10 cellular contexts compared by ENCODE assay signal in the genomic region with DNA sequence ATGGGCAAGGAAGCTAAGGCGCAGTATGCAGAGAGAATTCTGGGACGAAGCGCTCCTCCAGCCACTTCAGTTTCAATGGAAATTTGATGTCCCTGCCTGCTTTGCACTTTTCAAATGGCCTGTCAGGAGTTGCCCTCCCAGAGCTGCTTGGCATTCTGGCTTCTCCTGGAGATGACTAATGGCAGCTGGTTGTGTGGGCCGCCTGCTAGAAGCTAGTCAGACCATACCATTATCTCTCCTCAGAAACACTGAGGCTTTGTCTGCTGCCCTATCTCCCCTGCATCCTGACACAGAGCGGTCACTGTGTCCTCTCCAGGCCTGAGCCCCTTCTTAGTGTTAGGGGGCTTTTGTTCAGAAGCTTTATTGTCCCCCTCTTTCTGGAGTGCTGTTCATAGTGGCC.
DNase-seq lines count a peak whose midpoint lies in the region; FAIRE-seq and TF ChIP-seq lines count a peak whose summit lies in the region.
"Had no signal": no experiment of that assay in that cellular context is flagged by ENCODE, and none has a peak within 500 bp of the region (broad histone marks: within the 10 kb centered on the region; RNA-seq: fewer than 3 reads in every experiment).

No MANE protein-coding gene starts in this region.

- H3K79me2 ChIP-seq in mammary epithelial cell (ENCODE audit: insufficient read depth, low read length), result peaks cover 87% of the 10 kb centered on the region

- WGBS in mammary epithelial cell (ENCODE audit: low coverage, missing lambda C conversion rate), result 75% methylated on average over 4 of the region's 5 CpGs

- no peaks in the 10 kb centered on the region for H4K20me1 ChIP-seq in mammary epithelial cell (ENCODE audit: insufficient read depth, low read length)

- H3K27me3 ChIP-seq in mammary epithelial cell (ENCODE audit: insufficient read depth, low read length) (no peaks in the 10 kb centered on the region), layer of hippocampus (ENCODE audit: control insufficient read depth, insufficient read depth, low read length) (no peaks in the 10 kb centered on the region)

- no peak for TF ChIP-seq CTCF in mammary epithelial cell (conservative IDR thresholded peaks at IDR 0.05 in 1 of 2, IDR thresholded peaks at IDR 0.05 in 1 of 2; ENCODE audit: extremely low read depth in 1 of 2, insufficient read depth in 1 of 2, low read depth in 1 of 2, low read length in 2 of 2)

- H3K4me1 ChIP-seq in mammary epithelial cell (ENCODE audit: insufficient read depth, low read length), result peaks cover 34% of the 10 kb centered on the region

- BruUV-seq in mammary epithelial cell (replicated peaks; lab: Mats Ljungman, UMichigan), result no TSS peak

- H3K36me3 ChIP-seq in mammary epithelial cell (ENCODE audit: insufficient read depth, low read length), result no peaks in the 10 kb centered on the region

- H3K4me2 ChIP-seq in mammary epithelial cell (ENCODE audit: insufficient read depth, low read depth, low read length), result peak overlapping the region; percentile 61

- CTCF ChIA-PET in mammary epithelial cell (lab: Charles Lee; ENCODE audit: low non-redundant PET), result no interaction called here

- dilution Hi-C loops in mammary epithelial cell (cut with HindIII; ENCODE audit: low sequenced_read_pairs), result loop anchor here (5.0 kb wide), 1 partner anchor 62 kb away; no protein-coding TSS in a partner anchor

- no peak overlapping the region for H3K4me3 ChIP-seq in mammary epithelial cell (replicated peaks in 1 of 3; ENCODE audit: insufficient read depth in 1 of 3, low read depth in 2 of 3, low read length in 3 of 3)

- in situ Hi-C loops in mammary epithelial cell (cut with MboI; ENCODE audit: low sequenced_read_pairs in 2 of 2), result no loop called here

- intact Hi-C loops in mammary epithelial cell (cut with micrococcal nuclease), result loop anchor here (1.0 kb wide), 1 partner anchor 10 kb away; no protein-coding TSS in a partner anchor

- H3K9ac ChIP-seq in mammary epithelial cell (ENCODE audit: insufficient read depth, low read length), result no peak overlapping the region

- H3K9me3 ChIP-seq in mammary epithelial cell (replicated peaks; ENCODE audit: insufficient read depth, low read length), result no peaks in the 10 kb centered on the region

- FAIRE-seq in urothelium cell line (lab: Jason Lieb, UNC), result no peak

- H3K27ac ChIP-seq in mammary epithelial cell (ENCODE audit: insufficient read depth, low read depth, low read length), result peak overlapping the region; percentile 19
- H3K27ac ChIP-seq in layer of hippocampus (ENCODE audit: low read depth, low read length), result peak overlapping the region; percentile 96

- DNase-seq in NCI-H345 (lab: John Stamatoyannopoulos, UW) (peak; percentile 3), NCI-H345 treated with DMSO at 0.1 percent for 48 hours (lab: John Stamatoyannopoulos, UW; ENCODE audit: unreplicated experiment) (no peak), mammary epithelial cell (peak; percentile 79), urothelium cell line (ENCODE audit: low spot score) (peak; percentile 48), NCI-H526 treated with DMSO at 0.1 percent for 48 hours (lab: John Stamatoyannopoulos, UW) (no peak), 8988T (no peak)
- no peak for DNase-seq in central memory CD4-positive, alpha-beta T cell
- DNase-seq: activated B cell treated with CpG ODN at 0.5 μM for 24 hours, NCI-H187 treated with DMSO at 0.1 percent for 48 hours had no signal

- peak overlapping the region; percentile 12 for H2AFZ ChIP-seq in mammary epithelial cell (ENCODE audit: low read depth, low read length)

Comparison
In these comparisons a context has a peak if more than half of its experiments do, and no peak if none do; other contexts are left out.
1. DNase-seq: peak in NCI-H345 (single experiment), mammary epithelial cell (single experiment) and urothelium cell line (single experiment); none in NCI-H345 treated with DMSO at 0.1 percent for 48 hours (single experiment), central memory CD4-positive, alpha-beta T cell (single experiment), NCI-H526 treated with DMSO at 0.1 percent for 48 hours (single experiment) and 8988T (single experiment).